ENCODE assay signal across 20 cellular contexts in genomic region chr14:68362841-68363240, GRCh38.
DNase-seq lines count a peak whose midpoint lies in the region; ATAC-seq and TF ChIP-seq lines count a peak whose summit lies in the region.
"Had no signal": no experiment of that assay in that cellular context is flagged by ENCODE, and none has a peak within 500 bp of the region (broad histone marks: within the 10 kb centered on the region; RNA-seq: fewer than 3 reads in every experiment).

No MANE protein-coding gene starts in this region.

- H3K4me1 ChIP-seq in mesenchymal stem cell (ENCODE audit: control insufficient read depth, insufficient read depth, low read depth, low read length) (peaks cover 20% of the 10 kb centered on the region), vagina (peaks cover 48% of the 10 kb centered on the region)

- H3K4me3 Mint-ChIP-seq in T-cell (peak overlapping the region in 1 of 3 donors; percentile 45), type B pancreatic cell (no peak overlapping the region)
- H3K4me3 Mint-ChIP-seq: activated naive CD8-positive, alpha-beta T cell treated with anti-CD3 and anti-CD28 coated beads, Interleukin-2, amount 10 ng/mL, durations not matched to agents 7 days and 5 days had no signal

- H3K9me3 Mint-ChIP-seq in T-cell (no peaks in the 10 kb centered on the region), type B pancreatic cell (peaks cover 6% of the 10 kb centered on the region)
- H3K9me3 Mint-ChIP-seq: activated naive CD8-positive, alpha-beta T cell treated with anti-CD3 and anti-CD28 coated beads, Interleukin-2, amount 10 ng/mL, durations not matched to agents 7 days and 5 days; CD4-positive, CD25-positive, alpha-beta regulatory T cell had no signal

- H4K8ac ChIP-seq in mesenchymal stem cell (ENCODE audit: low read length) = no peak overlapping the region

- peak overlapping the region; percentile 48 to 61 for H2BK12ac ChIP-seq in mesenchymal stem cell (ENCODE audit: low read length in 2 of 2)

- TF ChIP-seq CTCF in type B pancreatic cell (conservative IDR thresholded peaks at IDR 0.05) (no peak), vagina (IDR thresholded peaks at IDR 0.05) (no peak)

- POLR2A ChIA-PET in T-cell (lab: Charles Lee) = no interaction called here

- peaks cover 48 to 58% (median 56%) of the 10 kb centered on the region in 3 donors for H3K4me1 Mint-ChIP-seq in T-cell
- H3K4me1 Mint-ChIP-seq in type B pancreatic cell (ENCODE audit: unreplicated experiment) = peaks cover 67% of the 10 kb centered on the region

- H3K36me3 ChIP-seq in mesenchymal stem cell (ENCODE audit: control insufficient read depth in 1 of 2, insufficient read depth in 2 of 2, low read depth in 1 of 2, low read length in 2 of 2) (no peaks in the 10 kb centered on the region), vagina (no peaks in the 10 kb centered on the region)
- H3K36me3 ChIP-seq: gastroesophageal sphincter, MG63, suprapubic skin had no signal

- H2BK120ac ChIP-seq in mesenchymal stem cell (ENCODE audit: low read depth, low read length) = no peak overlapping the region

- DNase-seq in Right ventricle myocardium superior = no peak
- no peak for DNase-seq in cardiac septum (ENCODE audit: low spot score)
- no peak for DNase-seq in T-cell
- DNase-seq in mesenchymal stem cell = no peak
- DNase-seq in type B pancreatic cell (ENCODE audit: extremely low spot score, unreplicated experiment) = no peak
- DNase-seq in middle frontal gyrus (ENCODE audit: extremely low spot score, low spot score) = no peak
- no peak for DNase-seq in vagina (ENCODE audit: extremely low spot score in 2 of 2)
- DNase-seq in stimulated activated CD4-positive, alpha-beta T cell treated with anti-CD3 and anti-CD28 coated beads, Interleukin-4, amount 100 ng/mL, for 1 hour = no peak
- DNase-seq: activated CD4-positive, CD25-positive, alpha-beta regulatory T cell treated with anti-CD3 and anti-CD28 coated beads, Interleukin-2, amount 50 U/mL, for 72 hours; activated naive CD8-positive, alpha-beta T cell treated with anti-CD3 and anti-CD28 coated beads, Interleukin-2, amount 10 ng/mL, durations not matched to agents 7 days and 5 days; body of pancreas; CD4-positive, CD25-positive, alpha-beta regulatory T cell; left colon; MG63; NCI-H187; NCI-H345; SIG-M5; stimulated activated CD4-positive, alpha-beta T cell treated with anti-CD3 and anti-CD28 coated beads, Interleukin-4, amount 100 ng/mL, for 4 hours had no signal

- H2BK15ac ChIP-seq in mesenchymal stem cell (ENCODE audit: low read depth, poor library complexity, severe bottlenecking) = peak overlapping the region; percentile 15

- H3K9me3 ChIP-seq in mesenchymal stem cell (ENCODE audit: control insufficient read depth, low read length) (no peaks in the 10 kb centered on the region), vagina (no peaks in the 10 kb centered on the region)
- H3K9me3 ChIP-seq: body of pancreas, gastroesophageal sphincter, MG63, suprapubic skin had no signal

- H3K79me1 ChIP-seq in mesenchymal stem cell (replicated peaks; ENCODE audit: low read length, poor library complexity, severe bottlenecking) = no peaks in the 10 kb centered on the region

- H3K4me2 ChIP-seq in mesenchymal stem cell (ENCODE audit: low read length, poor library complexity, severe bottlenecking) = no peak overlapping the region

- H3K4me3 ChIP-seq in mesenchymal stem cell (ENCODE audit: insufficient read depth in 1 of 2, low read depth in 1 of 2, low read length in 2 of 2) = no peak overlapping the region
- H3K4me3 ChIP-seq in vagina = no peak overlapping the region
- H3K4me3 ChIP-seq: body of pancreas, gastroesophageal sphincter, MG63, suprapubic skin had no signal

- H3K23ac ChIP-seq in mesenchymal stem cell (ENCODE audit: low read length in 2 of 2) = no peak overlapping the region

- H3K27me3 ChIP-seq in mesenchymal stem cell (ENCODE audit: control insufficient read depth in 1 of 2, insufficient read depth in 1 of 2, low read length in 2 of 2) (no peaks in the 10 kb centered on the region), vagina (no peaks in the 10 kb centered on the region)
- H3K27me3 ChIP-seq: body of pancreas, gastroesophageal sphincter, MG63, suprapubic skin had no signal

- no peak overlapping the region for H2BK5ac ChIP-seq in mesenchymal stem cell (ENCODE audit: low read depth, low read length, poor library complexity, severe bottlenecking)

- H3K14ac ChIP-seq in mesenchymal stem cell (ENCODE audit: low read length in 2 of 2) = no peak overlapping the region

- no peak overlapping the region for H3K27ac ChIP-seq in mesenchymal stem cell (ENCODE audit: low read length, poor library complexity, severe bottlenecking)
- no peak overlapping the region for H3K27ac ChIP-seq in vagina

- H3K9ac ChIP-seq in mesenchymal stem cell (ENCODE audit: low read length) = no peak overlapping the region

- 90% methylated on average over 3 of the region's 5 CpGs for WGBS in mesenchymal stem cell

- CTCF ChIA-PET in T-cell (lab: Charles Lee) = no interaction called here

- no peak overlapping the region for H3K18ac ChIP-seq in mesenchymal stem cell (ENCODE audit: low read depth in 1 of 2, low read length in 2 of 2)

- no peaks in the 10 kb centered on the region for H3K36me3 Mint-ChIP-seq in T-cell
- peaks cover 15% of the 10 kb centered on the region for H3K36me3 Mint-ChIP-seq in type B pancreatic cell
- H3K36me3 Mint-ChIP-seq: CD4-positive, CD25-positive, alpha-beta regulatory T cell had no signal

- peak overlapping the region; percentile 62 for H2AK5ac ChIP-seq in mesenchymal stem cell (ENCODE audit: low read length, severe bottlenecking)

- H3K27ac Mint-ChIP-seq in T-cell (peak overlapping the region; percentile 55 to 85), type B pancreatic cell (peak overlapping the region; percentile 59)
- H3K27ac Mint-ChIP-seq: activated naive CD8-positive, alpha-beta T cell treated with anti-CD3 and anti-CD28 coated beads, Interleukin-2, amount 10 ng/mL, durations not matched to agents 7 days and 5 days had no signal

- H2AFZ ChIP-seq in mesenchymal stem cell (ENCODE audit: low read depth, low read length) = no peak overlapping the region

- H3K27me3 Mint-ChIP-seq in T-cell (no peaks in the 10 kb centered on the region), type B pancreatic cell (no peaks in the 10 kb centered on the region)
- H3K27me3 Mint-ChIP-seq: activated naive CD8-positive, alpha-beta T cell treated with anti-CD3 and anti-CD28 coated beads, Interleukin-2, amount 10 ng/mL, durations not matched to agents 7 days and 5 days; CD4-positive, CD25-positive, alpha-beta regulatory T cell had no signal

- peak overlapping the region in 1 of 2 experiments; percentile 64 for H3K4ac ChIP-seq in mesenchymal stem cell (ENCODE audit: low read depth in 1 of 2, low read length in 2 of 2)

- ATAC-seq in Right ventricle myocardium superior (ENCODE audit: poor library complexity) (peak; percentile 42), T-cell (replicated peaks in 1 of 4) (no peak)
- ATAC-seq: body of pancreas, gastroesophageal sphincter, left colon had no signal

- H4K91ac ChIP-seq in mesenchymal stem cell (ENCODE audit: low read length) = no peak overlapping the region

- no peak for TF ChIP-seq POLR2A in vagina (IDR thresholded peaks at IDR 0.05)

- intact Hi-C loops in Right ventricle myocardium superior (cut with DNase I) (no loop called here), cardiac septum (cut with DNase I) (no loop called here), vagina (cut with DNase I) (no loop called here)
